In genomic region chr20:40773376-40773775, GRCh38 we compare ENCODE assay signal across 31 cellular contexts.
"Had no signal": no experiment of that assay in that cellular context is flagged by ENCODE, and none has a peak within 500 bp of the region (broad histone marks: within the 10 kb centered on the region; RNA-seq: fewer than 3 reads in every experiment).

No MANE protein-coding gene starts in this region.

- H3K9me3 Mint-ChIP-seq: naive B cell; natural killer cell treated with Interleukin-12 subunit alpha and Interleukin-12 subunit beta and Interleukin-15 and Interleukin-18, amount 100 ng/mL, for 72 hours; nephron progenitor cell; neural progenitor cell; stimulated activated effector memory CD8-positive, alpha-beta T cell treated with anti-CD3 and anti-CD28 coated beads, Interleukin-12 subunit alpha, Interleukin-12 subunit beta, amount 100 ng/mL, for 72 hours; stimulated activated naive B cell treated with anti-CD40 and anti-IgM and Interleukin-4, amounts not matched to agents 10 μg/mL and 1 μg/mL and 100 μg/mL, for 72 hours; stimulated activated naive CD8-positive, alpha-beta T cell treated with anti-CD3 and anti-CD28 coated beads, Interleukin-15, Interleukin-2, amounts not matched to agents 100 ng/mL and 50 ng/mL, for 24 hours had no signal

- H3K4me3 ChIP-seq: neural progenitor cell, ovary, psoas muscle, right lobe of liver, sigmoid colon, stomach, thoracic aorta, thyroid gland, tibial nerve, upper lobe of left lung, vagina had no signal

- H3K4me3 Mint-ChIP-seq: naive B cell; naive thymus-derived CD8-positive, alpha-beta T cell; natural killer cell treated with Interleukin-12 subunit alpha and Interleukin-12 subunit beta and Interleukin-15 and Interleukin-18, amount 100 ng/mL, for 72 hours; nephron progenitor cell; neural progenitor cell; stimulated activated effector memory CD8-positive, alpha-beta T cell treated with anti-CD3 and anti-CD28 coated beads, Interleukin-12 subunit alpha, Interleukin-12 subunit beta, amount 100 ng/mL, for 72 hours; stimulated activated naive B cell treated with anti-CD40 and anti-IgM and Interleukin-4, amounts not matched to agents 10 μg/mL and 1 μg/mL and 100 μg/mL, for 72 hours; stimulated activated naive CD8-positive, alpha-beta T cell treated with anti-CD3 and anti-CD28 coated beads, Interleukin-15, Interleukin-2, amounts not matched to agents 100 ng/mL and 50 ng/mL, for 24 hours had no signal

- DNase-seq: naive B cell; naive thymus-derived CD8-positive, alpha-beta T cell; nephron progenitor cell; nucleus accumbens; ovary; posterior cingulate gyrus; psoas muscle; right cardiac atrium; right lobe of liver; sigmoid colon; small intestine; stimulated activated CD4-positive, alpha-beta T cell treated with anti-CD3 and anti-CD28 coated beads, Interleukin-15, amount 100 ng/mL, for 24 hours; stimulated activated CD4-positive, alpha-beta T cell treated with anti-CD3 and anti-CD28 coated beads, Interleukin-2, amount 100 ng/mL, for 24 hours; stimulated activated CD4-positive, alpha-beta T cell treated with anti-CD3 and anti-CD28 coated beads, Interleukin-2, amount 100 ng/mL, for 48 hours; stimulated activated CD4-positive, alpha-beta T cell treated with anti-CD3 and anti-CD28 coated beads, Interleukin-4, amount 100 ng/mL, for 24 hours; stimulated activated naive B cell treated with anti-CD40 and anti-IgM and Interleukin-4, amounts not matched to agents 10 μg/mL and 1 μg/mL and 100 μg/mL, for 72 hours; stimulated activated naive CD4-positive, alpha-beta T cell treated with Interleukin-2 at 50 U/mL for 16 hours; stomach; thyroid gland; trophoblast cell; upper lobe of left lung had no signal

- H3K27me3 ChIP-seq: neural progenitor cell, ovary, right lobe of liver, sigmoid colon, stomach, thyroid gland, tibial nerve, upper lobe of left lung, vagina had no signal

- H3K9me3 ChIP-seq: neutrophil, ovary, psoas muscle, right lobe of liver, sigmoid colon, stomach, thoracic aorta, thyroid gland, tibial nerve, upper lobe of left lung, vagina had no signal

- H3K27me3 Mint-ChIP-seq: stimulated activated naive CD8-positive, alpha-beta T cell treated with anti-CD3 and anti-CD28 coated beads, Interleukin-15, Interleukin-2, amounts not matched to agents 100 ng/mL and 50 ng/mL, for 24 hours had no signal

- ATAC-seq: naive thymus-derived CD8-positive, alpha-beta T cell; natural killer cell treated with Interleukin-12 subunit alpha and Interleukin-12 subunit beta and Interleukin-15 and Interleukin-18, amount 100 ng/mL, for 72 hours; psoas muscle; right cardiac atrium; right lobe of liver; stimulated activated effector memory CD8-positive, alpha-beta T cell treated with anti-CD3 and anti-CD28 coated beads, Interleukin-12 subunit alpha, Interleukin-12 subunit beta, amount 100 ng/mL, for 72 hours; stimulated activated naive B cell treated with anti-CD40 and anti-IgM and Interleukin-4, amounts not matched to agents 10 μg/mL and 1 μg/mL and 100 μg/mL, for 72 hours had no signal

- H3K27ac Mint-ChIP-seq: naive B cell; naive thymus-derived CD8-positive, alpha-beta T cell; natural killer cell treated with Interleukin-12 subunit alpha and Interleukin-12 subunit beta and Interleukin-15 and Interleukin-18, amount 100 ng/mL, for 72 hours; neural progenitor cell; progenitor cell of endocrine pancreas; stimulated activated effector memory CD8-positive, alpha-beta T cell treated with anti-CD3 and anti-CD28 coated beads, Interleukin-12 subunit alpha, Interleukin-12 subunit beta, amount 100 ng/mL, for 72 hours; stimulated activated naive B cell treated with anti-CD40 and anti-IgM and Interleukin-4, amounts not matched to agents 10 μg/mL and 1 μg/mL and 100 μg/mL, for 72 hours; stimulated activated naive CD8-positive, alpha-beta T cell treated with anti-CD3 and anti-CD28 coated beads, Interleukin-15, Interleukin-2, amounts not matched to agents 100 ng/mL and 50 ng/mL, for 24 hours had no signal

- H3K36me3 ChIP-seq: neural progenitor cell, neutrophil, ovary, right lobe of liver, sigmoid colon, stomach, thoracic aorta, thyroid gland, tibial nerve, upper lobe of left lung, vagina had no signal

- H3K4me1 ChIP-seq: psoas muscle, right lobe of liver, sigmoid colon, thyroid gland, vagina had no signal

- H3K36me3 Mint-ChIP-seq: naive B cell; naive thymus-derived CD8-positive, alpha-beta T cell; natural killer cell treated with Interleukin-12 subunit alpha and Interleukin-12 subunit beta and Interleukin-15 and Interleukin-18, amount 100 ng/mL, for 72 hours; neural progenitor cell; stimulated activated effector memory CD8-positive, alpha-beta T cell treated with anti-CD3 and anti-CD28 coated beads, Interleukin-12 subunit alpha, Interleukin-12 subunit beta, amount 100 ng/mL, for 72 hours; stimulated activated naive B cell treated with anti-CD40 and anti-IgM and Interleukin-4, amounts not matched to agents 10 μg/mL and 1 μg/mL and 100 μg/mL, for 72 hours had no signal

- H3K27ac ChIP-seq: neural progenitor cell, ovary, parathyroid adenoma, psoas muscle, right lobe of liver, sigmoid colon, stomach, thoracic aorta, thyroid gland, tibial nerve, upper lobe of left lung, vagina had no signal
